Comparison of ENCODE assay signal across 28 cellular contexts in genomic region chr7:9752033-9752432, GRCh38.
"Had no signal": no experiment of that assay in that cellular context is flagged by ENCODE, and none has a peak within 500 bp of the region (broad histone marks: within the 10 kb centered on the region; RNA-seq: fewer than 3 reads in every experiment).

No MANE protein-coding gene starts in this region.

- H2AFZ ChIP-seq: neural progenitor cell, parathyroid adenoma had no signal

- H3K27ac ChIP-seq: neural progenitor cell, ovary, parathyroid adenoma, psoas muscle, skin epidermis, spleen, suprapubic skin, testis, tibial artery, transverse colon, upper lobe of right lung, uterus had no signal

- H3K36me3 ChIP-seq: neural progenitor cell, ovary, spleen, suprapubic skin, tibial artery, transverse colon, upper lobe of right lung, uterus had no signal

- H3K9ac ChIP-seq: neural progenitor cell, parathyroid adenoma had no signal

- ATAC-seq: natural killer cell; psoas muscle; right cardiac atrium; sciatic nerve; stimulated activated memory B cell treated with anti-CD40 and anti-IgM and Interleukin-4, amounts not matched to agents 10 μg/mL and 1 μg/mL and 100 μg/mL, for 72 hours; stimulated activated naive CD8-positive, alpha-beta T cell treated with anti-CD3 and anti-CD28 coated beads, Interleukin-15, amount 100 ng/mL, for 72 hours; stimulated activated naive CD8-positive, alpha-beta T cell treated with anti-CD3 and anti-CD28 coated beads, Interleukin-15, Interleukin-2, amounts not matched to agents 100 U/mL and 50 U/mL, for 24 hours; upper lobe of right lung had no signal

- H3K9me3 ChIP-seq: ovary, suprapubic skin, testis, upper lobe of right lung had no signal

- H3K27me3 ChIP-seq: neural progenitor cell, ovary, spleen, suprapubic skin, testis, tibial artery, transverse colon, upper lobe of right lung, uterus had no signal

- H3K4me2 ChIP-seq: neural progenitor cell, smooth muscle cell had no signal

- H3K4me3 ChIP-seq: neural progenitor cell, ovary, psoas muscle, skin epidermis, smooth muscle cell, spleen, suprapubic skin, testis, tibial artery, transverse colon, upper lobe of right lung, uterus had no signal

- H3K79me2 ChIP-seq: parathyroid adenoma had no signal

- DNase-seq: natural killer cell; occipital lobe; ovary; posterior cingulate gyrus; psoas muscle; right cardiac atrium; spleen; stimulated activated CD4-positive, alpha-beta T cell treated with anti-CD3 and anti-CD28 coated beads, Interleukin-12 subunit alpha, Interleukin-12 subunit beta, amount 100 ng/mL, for 4 hours; stimulated activated CD4-positive, alpha-beta T cell treated with anti-CD3 and anti-CD28 coated beads, Interleukin-1b, Interleukin-23, amount 100 ng/mL, for 48 hours; stimulated activated CD4-positive, alpha-beta T cell treated with anti-CD3 and anti-CD28 coated beads, Interleukin-4, amount 100 ng/mL, for 1 hour; stimulated activated CD4-positive, alpha-beta T cell treated with anti-CD3 and anti-CD28 coated beads, Interleukin-4, amount 100 ng/mL, for 4 hours; stimulated activated CD8-positive, alpha-beta memory T cell treated with anti-CD3 and anti-CD28 coated beads, Interleukin-4, amount 100 ng/mL, for 48 hours; stimulated activated naive CD4-positive, alpha-beta T cell; stimulated activated naive CD8-positive, alpha-beta T cell treated with anti-CD3 and anti-CD28 coated beads, Interleukin-15, amount 100 ng/mL, for 72 hours; stimulated activated naive CD8-positive, alpha-beta T cell treated with anti-CD3 and anti-CD28 coated beads, Interleukin-15, Interleukin-2, amounts not matched to agents 100 U/mL and 50 U/mL, for 24 hours; substantia nigra; testis; tibial artery; transverse colon; upper lobe of right lung; uterus had no signal

- H3K4me1 ChIP-seq: neural progenitor cell, parathyroid adenoma, psoas muscle, spleen, suprapubic skin, testis, tibial artery, transverse colon, upper lobe of right lung, uterus had no signal
